Comparison of ENCODE assay signal across 21 cellular contexts in the genomic region with DNA sequence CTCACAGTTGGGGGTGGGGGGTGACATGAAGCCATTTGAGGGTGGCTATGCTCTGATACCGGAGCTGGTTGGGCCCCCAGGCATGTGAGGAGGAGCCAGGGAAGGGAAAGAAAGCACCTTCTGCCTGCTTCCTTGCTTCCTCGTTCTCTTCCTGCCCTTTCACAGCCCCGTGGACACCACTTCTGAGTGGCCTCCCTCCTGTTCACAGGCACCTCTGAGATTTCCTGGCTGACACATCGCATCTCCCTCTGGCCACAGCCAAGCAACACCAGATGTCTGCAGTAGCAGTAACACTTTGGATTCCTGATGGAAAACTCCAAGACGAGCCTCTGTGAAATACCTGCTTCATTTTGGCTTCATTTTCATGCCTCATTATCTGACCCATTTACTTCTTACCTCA.
DNase-seq lines count a peak whose midpoint lies in the region; ATAC-seq and TF ChIP-seq lines count a peak whose summit lies in the region.
"Had no signal": no experiment of that assay in that cellular context is flagged by ENCODE, and none has a peak within 500 bp of the region (broad histone marks: within the 10 kb centered on the region; RNA-seq: fewer than 3 reads in every experiment).

No MANE protein-coding gene starts in this region.

- no peak overlapping the region for H3K4me3 ChIP-seq in heart left ventricle
- H3K4me3 ChIP-seq: esophagus muscularis mucosa, suprapubic skin had no signal

- ATAC-seq in left ventricle myocardium superior (peak; percentile 40), heart left ventricle (no peak), GM21367 (IDR thresholded peaks at IDR 0.05; ENCODE audit: unreplicated experiment) (no peak), GM19023 (IDR thresholded peaks at IDR 0.05; ENCODE audit: unreplicated experiment) (no peak)
- ATAC-seq: activated CD4-positive, CD25-positive, alpha-beta regulatory T cell treated with anti-CD3 and anti-CD28 coated beads, Interleukin-2, amount 50 U/mL, for 24 hours; CD8-positive, alpha-beta T cell; natural killer cell had no signal

- no peak for TF ChIP-seq POLR2A in heart left ventricle (IDR thresholded peaks at IDR 0.05)

- no peak for TF ChIP-seq CTCF in heart left ventricle (IDR thresholded peaks at IDR 0.05)

- peaks cover 0 to 4% (median 0%) of the 10 kb centered on the region in 9 donors for H3K27me3 ChIP-seq in heart left ventricle
- H3K27me3 ChIP-seq: brain microvascular endothelial cell, esophagus muscularis mucosa, suprapubic skin had no signal

- peaks cover 0 to 12% (median 7%) of the 10 kb centered on the region in 12 donors for H3K4me1 ChIP-seq in heart left ventricle

- 48 to 55% (median 52%) methylated on average over 4 to 5 of the region's 5 CpGs for WGBS in heart left ventricle, 4 donors

- H3K9me3 ChIP-seq in heart left ventricle: no peaks in the 10 kb centered on the region
- H3K9me3 ChIP-seq: esophagus muscularis mucosa, suprapubic skin had no signal

- H3K27ac ChIP-seq in heart left ventricle: no peak overlapping the region
- H3K27ac ChIP-seq: brain microvascular endothelial cell, esophagus muscularis mucosa, suprapubic skin had no signal

- DNase-seq in left ventricle myocardium superior: no peak
- DNase-seq in heart left ventricle: no peak
- peak; percentile 38 for DNase-seq in cerebellar cortex (ENCODE audit: low spot score)
- peak; percentile 8 for DNase-seq in mucosa of gallbladder (ENCODE audit: low spot score)
- no peak for DNase-seq in central memory CD4-positive, alpha-beta T cell
- no peak for DNase-seq in NCI-H146 treated with DMSO at 0.1 percent for 48 hours (lab: John Stamatoyannopoulos, UW; ENCODE audit: unreplicated experiment)
- DNase-seq: brain microvascular endothelial cell; CD8-positive, alpha-beta T cell; HCEC 1CT; natural killer cell; NCI-H1105 treated with DMSO at 0.1 percent for 48 hours; NCI-H526; OCI-M1; posterior cingulate gyrus; small intestine; stimulated activated CD4-positive, alpha-beta T cell treated with anti-CD3 and anti-CD28 coated beads, Interleukin-4, amount 100 ng/mL, for 1 hour had no signal

- intact Hi-C loops in left ventricle myocardium superior (cut with micrococcal nuclease) (no loop called here), heart left ventricle (cut with DNase I) (no loop called here)

- H3K36me3 ChIP-seq in heart left ventricle: no peaks in the 10 kb centered on the region
- H3K36me3 ChIP-seq: brain microvascular endothelial cell, esophagus muscularis mucosa, suprapubic skin had no signal

Comparison
In these comparisons a context has a peak if more than half of its experiments do, and no peak if none do; other contexts are left out.
1. DNase-seq: peak in cerebellar cortex (single experiment) and mucosa of gallbladder (single experiment); none in left ventricle myocardium superior (single experiment), heart left ventricle (0 of 5), central memory CD4-positive, alpha-beta T cell (single experiment) and NCI-H146 treated with DMSO at 0.1 percent for 48 hours (single experiment).